Comparison of ENCODE assay signal across 11 cellular contexts in genomic region chr1:8477983-8478362, GRCh38.
A peak's percentile ranks its signal among the peaks of the same experiment; 100 is the strongest.
DNase-seq lines count a peak whose midpoint lies in the region; ATAC-seq and TF ChIP-seq lines count a peak whose summit lies in the region.
"Had no signal": no experiment of that assay in that cellular context is flagged by ENCODE, and none has a peak within 500 bp of the region (broad histone marks: within the 10 kb centered on the region; RNA-seq: fewer than 3 reads in every experiment).

No MANE protein-coding gene starts in this region.

- H3K9me3 ChIP-seq in CD4-positive, alpha-beta T cell (ENCODE audit: control insufficient read depth, low read length), result no peaks in the 10 kb centered on the region
- H3K9me3 ChIP-seq in IMR-90 (ENCODE audit: control insufficient read depth, insufficient read depth, low read length) (no peaks in the 10 kb centered on the region), endocrine pancreas (ENCODE audit: control insufficient read depth, low read length) (no peaks in the 10 kb centered on the region), PC-3 (ENCODE audit: low read length) (no peaks in the 10 kb centered on the region), MM.1S (replicated peaks; ENCODE audit: insufficient read depth, low read length) (no peaks in the 10 kb centered on the region)
- H3K9me3 ChIP-seq: Caco-2, esophagus squamous epithelium had no signal

- no peak overlapping the region for H2AK9ac ChIP-seq in IMR-90 (replicated peaks; ENCODE audit: low read depth, low read length, poor library complexity)

- H2AFZ ChIP-seq in IMR-90 (replicated peaks; ENCODE audit: low read length, poor library complexity) (no peak overlapping the region), PC-3 (ENCODE audit: low read length) (no peak overlapping the region), MM.1S (ENCODE audit: low read length) (no peak overlapping the region)

- no CpG with 5 or more reads among the region's 2 CpGs for WGBS in IMR-90 (ENCODE audit: extremely low coverage in 2 of 2, insufficient read length in 1 of 2), 2 experiments

- H4K91ac ChIP-seq in IMR-90 (ENCODE audit: insufficient read depth, low read depth, low read length), result peak overlapping the region; percentile 57; the same call in 1 of the 2 replicates

- TF ChIP-seq RAD21 in IMR-90 (IDR thresholded peaks at IDR 0.05; ENCODE audit: low read length), result no peak

- BruUV-seq in IMR-90 (replicated peaks; lab: Mats Ljungman, UMichigan) (no TSS peak), PC-3 (replicated peaks; lab: Mats Ljungman, UMichigan) (no TSS peak)

- H3K27ac Mint-ChIP-seq in CD4-positive, alpha-beta T cell, result peak overlapping the region; percentile 38
- peak overlapping the region; percentile 77 for H3K27ac Mint-ChIP-seq in progenitor cell of endocrine pancreas
- H3K27ac Mint-ChIP-seq: activated B cell treated with CpG ODN at 0.5 μM for 24 hours had no signal

- H3K9me2 ChIP-seq in PC-3 (replicated peaks; ENCODE audit: low read length) (no peaks in the 10 kb centered on the region), MM.1S (replicated peaks; ENCODE audit: insufficient read depth, low read length) (no peaks in the 10 kb centered on the region)

- ATAC-seq in CD4-positive, alpha-beta T cell (ENCODE audit: poor library complexity), result no peak
- ATAC-seq in IMR-90 (ENCODE audit: low read depth) (peak; percentile 9; the same call in 1 of the 2 replicates), PC-3 (no peak), GM18868 (IDR thresholded peaks at IDR 0.05; ENCODE audit: unreplicated experiment) (no peak)

- in situ Hi-C loops in IMR-90 (cut with MboI; ENCODE audit: low sequenced_read_pairs), result no loop called here

- H4K20me1 ChIP-seq in IMR-90 (ENCODE audit: insufficient read depth, low read length) (peaks cover 22% of the 10 kb centered on the region; the same call in 1 of the 2 replicates), PC-3 (ENCODE audit: low read length) (no peaks in the 10 kb centered on the region), MM.1S (ENCODE audit: insufficient read depth, low read length) (peaks cover 29% of the 10 kb centered on the region)

- peak overlapping the region; percentile 21; the same call in 1 of the 2 replicates for H2BK120ac ChIP-seq in IMR-90 (ENCODE audit: low read depth, low read length)

- no peaks in the 10 kb centered on the region for H3K27me3 ChIP-seq in CD4-positive, alpha-beta T cell (ENCODE audit: control insufficient read depth, insufficient read depth, low read length)
- H3K27me3 ChIP-seq in IMR-90 (ENCODE audit: control insufficient read depth, insufficient read depth, low read length) (no peaks in the 10 kb centered on the region), endocrine pancreas (ENCODE audit: control insufficient read depth, insufficient read depth, low read length) (no peaks in the 10 kb centered on the region), PC-3 (ENCODE audit: low read length) (no peaks in the 10 kb centered on the region), MM.1S (replicated peaks; ENCODE audit: insufficient read depth, low read length) (0 out of 2 replicates have a peak, but pooled peaks cover 4% of the 10 kb centered on the region)
- H3K27me3 ChIP-seq: esophagus squamous epithelium had no signal

- POLR2A ChIA-PET in CD4-positive, alpha-beta T cell (lab: Charles Lee), result interaction anchor here (0.7 to 1.1 kb wide), 2 partner anchors 29 to 53 kb away, joined by 3 read pairs; no protein-coding TSS in a partner anchor
- POLR2A ChIA-PET in IMR-90 (lab: Charles Lee; ENCODE audit: unreplicated experiment), result interaction anchor here (1.3 kb wide), 1 partner anchor 15 kb away, joined by 14 read pairs; no protein-coding TSS in a partner anchor
- POLR2A ChIA-PET in PC-3 (lab: Charles Lee; ENCODE audit: unreplicated experiment), result no interaction called here

- H3K4me1 Mint-ChIP-seq in CD4-positive, alpha-beta T cell (ENCODE audit: low read depth), result peaks cover 36% of the 10 kb centered on the region
- peaks cover 30% of the 10 kb centered on the region for H3K4me1 Mint-ChIP-seq in progenitor cell of endocrine pancreas (ENCODE audit: low read depth)

- peak overlapping the region; percentile 10; the same call in 1 of the 2 replicates for H3K23ac ChIP-seq in IMR-90 (ENCODE audit: low read depth, low read length)

- H3K36me3 Mint-ChIP-seq in CD4-positive, alpha-beta T cell (ENCODE audit: low read depth), result peaks cover 6% of the 10 kb centered on the region
- H3K36me3 Mint-ChIP-seq in progenitor cell of endocrine pancreas (ENCODE audit: insufficient read depth), result peaks cover 4% of the 10 kb centered on the region

- no peak overlapping the region for H3K27ac ChIP-seq in CD4-positive, alpha-beta T cell (ENCODE audit: low read depth, low read length)
- H3K27ac ChIP-seq in IMR-90 (ENCODE audit: insufficient read depth, low read length) (peak overlapping the region; percentile 86; the same call in 1 of the 2 replicates), PC-3 (ENCODE audit: low read length) (no peak overlapping the region), MM.1S (ENCODE audit: low read length) (no peak overlapping the region)

- H3K18ac ChIP-seq in IMR-90 (ENCODE audit: low read depth, low read length), result no peak overlapping the region; the same call in none of the 2 replicates

- H3K9me3 Mint-ChIP-seq in CD4-positive, alpha-beta T cell, result no peaks in the 10 kb centered on the region
- no peaks in the 10 kb centered on the region for H3K9me3 Mint-ChIP-seq in progenitor cell of endocrine pancreas (ENCODE audit: low read depth)
- H3K9me3 Mint-ChIP-seq: activated B cell treated with CpG ODN at 0.5 μM for 24 hours had no signal

- H3K36me3 ChIP-seq in IMR-90 (ENCODE audit: control insufficient read depth, insufficient read depth, low read length) (no peaks in the 10 kb centered on the region), endocrine pancreas (ENCODE audit: control insufficient read depth, insufficient read depth, low read length) (no peaks in the 10 kb centered on the region), PC-3 (ENCODE audit: low read depth, low read length) (no peaks in the 10 kb centered on the region), MM.1S (replicated peaks; ENCODE audit: insufficient read depth, low read length) (no peaks in the 10 kb centered on the region)

- peak overlapping the region; percentile 10; the same call in 1 of the 2 replicates for H3K4ac ChIP-seq in IMR-90 (ENCODE audit: low read depth, low read length)

- TF ChIP-seq CTCF in CD4-positive, alpha-beta T cell (IDR thresholded peaks at IDR 0.05), result no peak
- TF ChIP-seq CTCF in IMR-90 (conservative IDR thresholded peaks at IDR 0.05; ENCODE audit: low read depth, low read length), result no peak
- no peak for TF ChIP-seq CTCF in progenitor cell of endocrine pancreas (IDR thresholded peaks at IDR 0.05; ENCODE audit: unreplicated experiment)
- no peak for TF ChIP-seq CTCF in PC-3 (conservative IDR thresholded peaks at IDR 0.05; ENCODE audit: low read depth, low read length)
- no peak for TF ChIP-seq CTCF in MM.1S (IDR thresholded peaks at IDR 0.05; ENCODE audit: low read length)

- H3K9ac ChIP-seq in IMR-90 (ENCODE audit: low read depth, low read length) (0 out of 2 replicates have a peak overlapping the region, but pooled peaks have one; percentile 46), endocrine pancreas (ENCODE audit: control insufficient read depth, insufficient read depth, low read length) (no peak overlapping the region), PC-3 (ENCODE audit: low read length) (no peak overlapping the region), MM.1S (ENCODE audit: low read length) (no peak overlapping the region)

- no peak for DNase-seq in CD4-positive, alpha-beta T cell
- no peak for DNase-seq in IMR-90
- no peak for DNase-seq in progenitor cell of endocrine pancreas (ENCODE audit: low spot score, unreplicated experiment)
- no peak for DNase-seq in PC-3
- no peak for DNase-seq in GDM1 (lab: John Stamatoyannopoulos, UW)
- no peak for DNase-seq in MM.1S
- DNase-seq: activated B cell treated with CpG ODN at 0.5 μM for 24 hours, Caco-2, esophagus squamous epithelium had no signal

- CTCF ChIA-PET in CD4-positive, alpha-beta T cell (lab: Charles Lee), result no interaction called here
- CTCF ChIA-PET in IMR-90 (lab: Yijun Ruan, JAX), result no interaction called here
- CTCF ChIA-PET in PC-3 (lab: Charles Lee), result interaction anchor here (0.5 kb wide), 1 partner anchor 33 kb away, joined by 4 read pairs; no protein-coding TSS in a partner anchor

- intact Hi-C loops in CD4-positive, alpha-beta T cell (cut with DNase I, micrococcal nuclease), result no loop called here
- intact Hi-C loops in IMR-90 (cut with micrococcal nuclease), result no loop called here
- intact Hi-C loops in PC-3 (cut with micrococcal nuclease), result no loop called here

- H3K4me3 Mint-ChIP-seq in CD4-positive, alpha-beta T cell, result no peak overlapping the region
- H3K4me3 Mint-ChIP-seq in progenitor cell of endocrine pancreas (ENCODE audit: low read depth), result no peak overlapping the region
- H3K4me3 Mint-ChIP-seq: activated B cell treated with CpG ODN at 0.5 μM for 24 hours had no signal

- H3K4me1 ChIP-seq in IMR-90 (ENCODE audit: control insufficient read depth, insufficient read depth, low read length) (peaks cover 17% of the 10 kb centered on the region), endocrine pancreas (ENCODE audit: control insufficient read depth, insufficient read depth, low read length) (peaks cover 11% of the 10 kb centered on the region), PC-3 (ENCODE audit: insufficient read depth, low read length) (no peaks in the 10 kb centered on the region; the same call in 1 of the 2 replicates), MM.1S (ENCODE audit: low read length) (peaks cover 30% of the 10 kb centered on the region)

- peaks cover 14 to 59% of the 10 kb centered on the region in 2 experiments for H3K79me1 ChIP-seq in IMR-90 (ENCODE audit: low read depth in 1 of 2, low read length in 2 of 2)

- TF ChIP-seq POLR2A in IMR-90 (IDR thresholded peaks at IDR 0.05; ENCODE audit: low read depth, low read length), result no peak

- H3K27me3 Mint-ChIP-seq in CD4-positive, alpha-beta T cell, result no peaks in the 10 kb centered on the region
- no peaks in the 10 kb centered on the region for H3K27me3 Mint-ChIP-seq in progenitor cell of endocrine pancreas
- H3K27me3 Mint-ChIP-seq: activated B cell treated with CpG ODN at 0.5 μM for 24 hours had no signal

- H3K4me2 ChIP-seq in IMR-90 (ENCODE audit: low read depth, low read length) (peak overlapping the region; percentile 74), PC-3 (ENCODE audit: low read length) (no peak overlapping the region), MM.1S (ENCODE audit: low read depth, low read length) (no peak overlapping the region; the same call in 1 of the 2 replicates)

- H4K5ac ChIP-seq in IMR-90 (ENCODE audit: low read depth, low read length), result no peak overlapping the region

- H3K56ac ChIP-seq in IMR-90 (ENCODE audit: extremely low read depth, insufficient read depth, low read length), result 0 out of 2 replicates have a peak overlapping the region, but pooled peaks have one; percentile 26

- no peak overlapping the region; the same call in 1 of the 2 replicates for H3K14ac ChIP-seq in IMR-90 (replicated peaks; ENCODE audit: low read depth, low read length)

- peaks cover 14% of the 10 kb centered on the region for H3K9me1 ChIP-seq in IMR-90 (ENCODE audit: insufficient read depth, low read length)

- H3K79me2 ChIP-seq in PC-3 (ENCODE audit: low read length) (no peaks in the 10 kb centered on the region), MM.1S (ENCODE audit: low read length) (0 out of 2 replicates have a peak, but pooled peaks cover 11% of the 10 kb centered on the region)

- H2BK15ac ChIP-seq in IMR-90 (ENCODE audit: low read depth, low read length), result no peak overlapping the region

- H2AK5ac ChIP-seq in IMR-90 (ENCODE audit: low read depth, low read length), result no peak overlapping the region

- 0 out of 4 replicates have a peak overlapping the region, but pooled peaks of 1 of the 2 experiments have one; percentile 12 for H4K8ac ChIP-seq in IMR-90 (ENCODE audit: low read depth in 2 of 2, low read length in 2 of 2)

- dilution Hi-C loops in IMR-90 (cut with HindIII; ENCODE audit: low sequenced_read_pairs, unreplicated experiment), result no loop called here

- H2BK20ac ChIP-seq in IMR-90 (ENCODE audit: low read depth, low read length), result peak overlapping the region; percentile 7; the same call in 1 of the 2 replicates

- peak overlapping the region; percentile 59 for H2BK5ac ChIP-seq in IMR-90 (ENCODE audit: low read depth, low read length, poor library complexity, severe bottlenecking)

- H3K4me3 ChIP-seq in IMR-90 (ENCODE audit: insufficient read depth, low read depth, low read length) (no peak overlapping the region), endocrine pancreas (ENCODE audit: control insufficient read depth, insufficient read depth, low read length) (peak overlapping the region; percentile 40), PC-3 (ENCODE audit: low read length) (no peak overlapping the region), MM.1S (ENCODE audit: low read length) (no peak overlapping the region)
- H3K4me3 ChIP-seq: esophagus squamous epithelium had no signal

- no peaks in the 10 kb centered on the region for H3F3A ChIP-seq in PC-3 (ENCODE audit: low read length, unreplicated experiment)
- H3F3A ChIP-seq in MM.1S (ENCODE audit: insufficient read depth, low read length), result peaks cover 17% of the 10 kb centered on the region
